In the genomic region with DNA sequence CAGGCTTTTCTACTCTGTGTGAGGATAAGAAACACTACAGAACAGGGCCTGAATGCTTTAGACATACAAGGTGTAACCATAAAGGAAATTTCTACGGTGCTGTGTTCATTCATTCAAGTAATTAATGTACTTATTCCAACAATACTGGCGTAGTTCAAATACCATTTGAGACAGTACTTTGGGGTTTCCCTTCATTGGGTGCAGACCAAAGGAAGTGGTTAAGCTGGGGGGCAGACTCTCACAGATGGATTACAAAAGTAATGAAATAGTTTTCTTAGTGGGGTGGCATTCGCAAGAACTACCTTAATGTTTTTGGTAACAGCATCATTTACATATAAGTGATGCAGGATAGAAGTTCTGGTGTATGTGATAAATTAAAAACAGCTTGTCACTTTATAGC, we compare ENCODE assay signal across 9 cellular contexts.
DNase-seq lines count a peak whose midpoint lies in the region; ATAC-seq lines count a peak whose summit lies in the region.
"Had no signal": no experiment of that assay in that cellular context is flagged by ENCODE, and none has a peak within 500 bp of the region (broad histone marks: within the 10 kb centered on the region; RNA-seq: fewer than 3 reads in every experiment).

No MANE protein-coding gene starts in this region.

- H3K27me3 Mint-ChIP-seq in activated naive CD8-positive, alpha-beta T cell treated with anti-CD3 and anti-CD28 coated beads, Interleukin-2, amount 50 U/mL, for 24 hours = no peaks in the 10 kb centered on the region
- no peaks in the 10 kb centered on the region for H3K27me3 Mint-ChIP-seq in stimulated activated naive CD8-positive, alpha-beta T cell treated with anti-CD3 and anti-CD28 coated beads, Interleukin-15, amount 100 ng/mL, for 72 hours

- peaks cover 12% of the 10 kb centered on the region for H3K9me3 Mint-ChIP-seq in activated naive CD8-positive, alpha-beta T cell treated with anti-CD3 and anti-CD28 coated beads, Interleukin-2, amount 50 U/mL, for 24 hours
- H3K9me3 Mint-ChIP-seq in stimulated activated naive CD8-positive, alpha-beta T cell treated with anti-CD3 and anti-CD28 coated beads, Interleukin-15, amount 100 ng/mL, for 72 hours = peaks cover 0 to 13% of the 10 kb centered on the region in 2 donors

- peak; percentile 22 for DNase-seq in stimulated activated CD4-positive, alpha-beta T cell treated with anti-CD3 and anti-CD28 coated beads, Interleukin-15, amount 100 ng/mL, for 24 hours
- DNase-seq in stimulated activated CD4-positive, alpha-beta T cell treated with anti-CD3 and anti-CD28 coated beads, Interleukin-4, amount 100 ng/mL, for 1 hour = no peak
- DNase-seq in activated naive CD8-positive, alpha-beta T cell treated with anti-CD3 and anti-CD28 coated beads, Interleukin-2, amount 50 U/mL, for 24 hours = peak; percentile 29
- peak; percentile 38 to 63 for DNase-seq in stimulated activated naive CD8-positive, alpha-beta T cell treated with anti-CD3 and anti-CD28 coated beads, Interleukin-15, amount 100 ng/mL, for 72 hours
- no peak for DNase-seq in C1 segment of cervical spinal cord (lab: John Stamatoyannopoulos, UW)
- DNase-seq in D341Med (ENCODE audit: low spot score) = no peak
- DNase-seq: left ventricle myocardium inferior had no signal

- H3K4me1 Mint-ChIP-seq in activated naive CD8-positive, alpha-beta T cell treated with anti-CD3 and anti-CD28 coated beads, Interleukin-2, amount 50 U/mL, for 24 hours = peaks cover 23% of the 10 kb centered on the region
- H3K4me1 Mint-ChIP-seq in stimulated activated naive CD8-positive, alpha-beta T cell treated with anti-CD3 and anti-CD28 coated beads, Interleukin-15, amount 100 ng/mL, for 72 hours = peaks cover 18% of the 10 kb centered on the region

- H3K27ac Mint-ChIP-seq in activated naive CD8-positive, alpha-beta T cell treated with anti-CD3 and anti-CD28 coated beads, Interleukin-2, amount 50 U/mL, for 24 hours = peak overlapping the region; percentile 39
- no peak overlapping the region for H3K27ac Mint-ChIP-seq in stimulated activated naive CD8-positive, alpha-beta T cell treated with anti-CD3 and anti-CD28 coated beads, Interleukin-15, amount 100 ng/mL, for 72 hours

- peak overlapping the region; percentile 14 for H3K4me3 Mint-ChIP-seq in activated naive CD8-positive, alpha-beta T cell treated with anti-CD3 and anti-CD28 coated beads, Interleukin-2, amount 50 U/mL, for 24 hours
- H3K4me3 Mint-ChIP-seq in stimulated activated naive CD8-positive, alpha-beta T cell treated with anti-CD3 and anti-CD28 coated beads, Interleukin-15, amount 100 ng/mL, for 72 hours = peak overlapping the region in 1 of 2 donors; percentile 5

- peaks cover 46% of the 10 kb centered on the region for H3K36me3 Mint-ChIP-seq in activated naive CD8-positive, alpha-beta T cell treated with anti-CD3 and anti-CD28 coated beads, Interleukin-2, amount 50 U/mL, for 24 hours (ENCODE audit: low read depth)

- ATAC-seq in HG03442 (IDR thresholded peaks at IDR 0.05; ENCODE audit: unreplicated experiment) = peak; percentile 67
- peak; percentile 94 for ATAC-seq in activated naive CD8-positive, alpha-beta T cell treated with anti-CD3 and anti-CD28 coated beads, Interleukin-2, amount 50 U/mL, for 24 hours
- ATAC-seq in stimulated activated naive CD8-positive, alpha-beta T cell treated with anti-CD3 and anti-CD28 coated beads, Interleukin-15, amount 100 ng/mL, for 72 hours = peak; percentile 98
- no peak for ATAC-seq in HG02588 (IDR thresholded peaks at IDR 0.05; ENCODE audit: unreplicated experiment)

Comparison
In these comparisons a context has a peak if more than half of its experiments do, and no peak if none do; other contexts are left out.
1. DNase-seq: peak in stimulated activated CD4-positive, alpha-beta T cell treated with anti-CD3 and anti-CD28 coated beads, Interleukin-15, amount 100 ng/mL, for 24 hours (single experiment), activated naive CD8-positive, alpha-beta T cell treated with anti-CD3 and anti-CD28 coated beads, Interleukin-2, amount 50 U/mL, for 24 hours (single experiment) and stimulated activated naive CD8-positive, alpha-beta T cell treated with anti-CD3 and anti-CD28 coated beads, Interleukin-15, amount 100 ng/mL, for 72 hours (2 of 2); none in stimulated activated CD4-positive, alpha-beta T cell treated with anti-CD3 and anti-CD28 coated beads, Interleukin-4, amount 100 ng/mL, for 1 hour (single experiment), C1 segment of cervical spinal cord (0 of 14) and D341Med (single experiment).